In the genomic region with DNA sequence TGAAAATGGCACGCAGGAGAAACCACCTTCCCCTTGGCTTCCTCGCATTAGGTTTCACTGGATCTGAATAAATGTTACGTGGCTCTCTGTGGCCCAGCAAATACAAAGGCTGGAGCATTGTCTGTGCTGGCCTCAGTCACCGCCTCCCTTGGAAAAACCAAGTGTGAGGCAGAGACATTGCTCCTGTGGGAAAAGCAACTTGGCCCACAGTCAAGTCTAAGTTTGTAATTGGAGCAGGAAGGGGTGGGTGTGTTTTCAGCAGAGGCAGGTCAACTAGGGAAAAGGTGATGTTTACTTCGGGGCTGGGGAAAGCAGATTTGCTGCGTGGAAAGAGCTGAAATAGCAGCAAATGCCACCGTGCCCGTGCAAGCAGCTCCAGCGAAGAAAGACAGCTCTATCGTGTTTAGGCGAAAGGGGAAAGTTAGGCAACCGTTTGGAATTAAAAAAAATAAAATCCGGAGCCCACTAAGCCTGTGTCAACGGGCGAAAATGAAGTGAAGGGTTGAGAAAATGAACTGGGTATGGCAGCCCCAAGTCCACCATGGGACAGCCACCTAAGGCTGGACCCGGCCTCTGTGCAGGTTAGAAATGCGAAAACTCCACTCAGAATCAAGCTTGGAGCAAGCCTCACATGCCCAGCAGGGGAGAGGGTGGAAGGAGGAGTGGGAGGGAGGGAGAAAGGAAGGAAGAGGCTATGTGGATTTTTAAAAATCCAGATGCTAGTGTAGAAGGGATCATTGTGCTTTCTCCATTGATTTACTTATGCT, we compare ENCODE assay signal across 11 cellular contexts.
DNase-seq lines count a peak whose midpoint lies in the region; ATAC-seq, FAIRE-seq and TF ChIP-seq lines count a peak whose summit lies in the region.
"Had no signal": no experiment of that assay in that cellular context is flagged by ENCODE, and none has a peak within 500 bp of the region (broad histone marks: within the 10 kb centered on the region; RNA-seq: fewer than 3 reads in every experiment).

No MANE protein-coding gene starts in this region.

- no peaks in the 10 kb centered on the region for H3K9me2 ChIP-seq in hepatocyte (replicated peaks; ENCODE audit: insufficient read depth)

- DNase-seq in HuH-7 (ENCODE audit: low spot score) (peak; percentile 7), amniotic epithelial cell (ENCODE audit: low read depth) (peak; percentile 33), hepatocyte (ENCODE audit: low spot score) (peak; percentile 41), small intestine (peak; percentile 90), HAP-1 (ENCODE audit: low spot score in 2 of 2) (no peak)
- no peak for DNase-seq in activated T-cell treated with anti-CD3 and anti-CD28 coated beads, Interleukin-2, amount 50 U/mL, for 1 hour
- no peak for DNase-seq in stimulated activated CD4-positive, alpha-beta T cell treated with anti-CD3 and anti-CD28 coated beads, Interleukin-12 subunit alpha, Interleukin-12 subunit beta, amount 100 ng/mL, for 4 hours
- DNase-seq: activated CD4-positive, alpha-beta T cell treated with anti-CD3 and anti-CD28 coated beads, Interleukin-2, amount 50 U/mL, for 4 hours had no signal

- no peaks in the 10 kb centered on the region for H3K9me3 ChIP-seq in hepatocyte (ENCODE audit: low read depth)
- H3K9me3 ChIP-seq in small intestine (ENCODE audit: control insufficient read depth, low read depth): no peaks in the 10 kb centered on the region
- H3K9me3 ChIP-seq in HAP-1: no peaks in the 10 kb centered on the region
- H3K9me3 ChIP-seq: ascending aorta had no signal

- in situ Hi-C loops in HAP-1 (cut with MboI; ENCODE audit: low sequenced_read_pairs): no loop called here

- no peaks in the 10 kb centered on the region for H4K20me1 ChIP-seq in hepatocyte (ENCODE audit: insufficient read depth, poor library complexity, severe bottlenecking)

- peak overlapping the region; percentile 43 for H3K4me2 ChIP-seq in hepatocyte

- H3K4me3 ChIP-seq in hepatocyte (no peak overlapping the region), small intestine (ENCODE audit: low read depth in 1 of 2, low read length in 2 of 2) (no peak overlapping the region), HAP-1 (no peak overlapping the region)

- no peak overlapping the region for H2AFZ ChIP-seq in hepatocyte

- WGBS in hepatocyte (ENCODE audit: low lambda C conversion rate, missing lambda C conversion rate): 63% methylated on average over 17 of the region's 17 CpGs
- WGBS in small intestine, 3 donors: 11 to 52% (median 32%) methylated on average over 17 of the region's 17 CpGs

- no peak for TF ChIP-seq CTCF in hepatocyte (IDR thresholded peaks at IDR 0.05; ENCODE audit: poor library complexity)

- no peak for ATAC-seq in GM21825 (IDR thresholded peaks at IDR 0.05; ENCODE audit: unreplicated experiment)
- ATAC-seq: natural killer cell treated with Interleukin-12 subunit alpha and Interleukin-12 subunit beta and Interleukin-15 and Interleukin-18, amount 100 ng/mL, for 72 hours had no signal

- H3K27ac ChIP-seq in hepatocyte (peak overlapping the region; percentile 56), small intestine (ENCODE audit: low read depth in 1 of 2, low read length in 1 of 2) (peak overlapping the region; percentile 77 to 81)
- H3K27ac ChIP-seq: ascending aorta had no signal

- H3K36me3 ChIP-seq in hepatocyte (replicated peaks; ENCODE audit: insufficient read depth, low read depth) (no peaks in the 10 kb centered on the region), small intestine (ENCODE audit: control insufficient read depth in 2 of 2, insufficient read depth in 2 of 2, low read length in 2 of 2) (no peaks in the 10 kb centered on the region), HAP-1 (replicated peaks) (no peaks in the 10 kb centered on the region)
- H3K36me3 ChIP-seq: ascending aorta had no signal

- no peaks in the 10 kb centered on the region for H3K27me3 ChIP-seq in hepatocyte
- H3K27me3 ChIP-seq in small intestine (ENCODE audit: control insufficient read depth in 2 of 2, insufficient read depth in 2 of 2, low read length in 2 of 2): no peaks in the 10 kb centered on the region
- no peaks in the 10 kb centered on the region for H3K27me3 ChIP-seq in HAP-1 (ENCODE audit: low read depth)
- H3K27me3 ChIP-seq: ascending aorta had no signal

- H3K79me2 ChIP-seq in hepatocyte: no peaks in the 10 kb centered on the region

- FAIRE-seq in small intestine (lab: Jason Lieb, UNC): no peak

- peaks cover 17% of the 10 kb centered on the region for H3K4me1 ChIP-seq in hepatocyte (ENCODE audit: insufficient read depth)
- H3K4me1 ChIP-seq in small intestine (ENCODE audit: control insufficient read depth in 2 of 2, insufficient read depth in 1 of 2, low read depth in 1 of 2, low read length in 1 of 2): peaks cover 0 to 8% of the 10 kb centered on the region in 2 donors
- no peaks in the 10 kb centered on the region for H3K4me1 ChIP-seq in HAP-1

Comparison
In these comparisons a context has a peak if more than half of its experiments do, and no peak if none do; other contexts are left out.
1. DNase-seq: peak in HuH-7 (single experiment), amniotic epithelial cell (single experiment), hepatocyte (single experiment) and small intestine (single experiment); none in HAP-1 (0 of 2), activated T-cell treated with anti-CD3 and anti-CD28 coated beads, Interleukin-2, amount 50 U/mL, for 1 hour (single experiment) and stimulated activated CD4-positive, alpha-beta T cell treated with anti-CD3 and anti-CD28 coated beads, Interleukin-12 subunit alpha, Interleukin-12 subunit beta, amount 100 ng/mL, for 4 hours (single experiment).